In genomic region chr7:6015917-6016652, GRCh38 we compare ENCODE assay signal across 1 cellular context.
A peak's percentile ranks its signal among the peaks of the same experiment; 100 is the strongest.
TF ChIP-seq lines count a peak whose summit lies in the region.

No MANE protein-coding gene starts in this region.

TF ChIP-seq in K562, 482 proteins besides CTCF, POLR2A, EP300 and RAD21 (continued from another document and continues in another):
- no peak; the same call in 1 of the 2 replicates for TF ChIP-seq FOXM1 (IDR thresholded peaks at IDR 0.05; ENCODE audit: low read depth)
- no peak for TF ChIP-seq FOXM1 (CRISPR knock-in tag; IDR thresholded peaks at IDR 0.05; ENCODE audit: low read depth)
- TF ChIP-seq E2F3 (CRISPR knock-in tag; IDR thresholded peaks at IDR 0.05): no peak
- TF ChIP-seq CCNT2 (IDR thresholded peaks at IDR 0.05; ENCODE audit: borderline replicate concordance, extremely low read depth, insufficient read length, low read depth, low read length): no peak
- TF ChIP-seq BCOR (IDR thresholded peaks at IDR 0.05): no peak
- no peak for TF ChIP-seq CHD1 (IDR thresholded peaks at IDR 0.05; ENCODE audit: low read length)
- TF ChIP-seq PHF21A (IDR thresholded peaks at IDR 0.05; ENCODE audit: borderline replicate concordance, low read depth): no peak
- peak; percentile 79 for TF ChIP-seq SMARCA4 (IDR thresholded peaks at IDR 0.05)
- TF ChIP-seq ERF (CRISPR knock-in tag; IDR thresholded peaks at IDR 0.05): no peak
- no peak for TF ChIP-seq MAFK (IDR thresholded peaks at IDR 0.05; ENCODE audit: low read length)
- TF ChIP-seq BMI1 (IDR thresholded peaks at IDR 0.05; ENCODE audit: low read length): no peak
- TF ChIP-seq ZFP1 (CRISPR knock-in tag; IDR thresholded peaks at IDR 0.05): no peak
- TF ChIP-seq ZBED1 (IDR thresholded peaks at IDR 0.05): no peak
- peak in 1 of 2 experiments; percentile 10; a peak in 1 of 4 replicates for TF ChIP-seq TEAD1 (CRISPR knock-in tag; IDR thresholded peaks at IDR 0.05)
- no peak for TF ChIP-seq ZBTB5 (IDR thresholded peaks at IDR 0.05)
- no peak for TF ChIP-seq AFF4 (CRISPR knock-in tag; IDR thresholded peaks at IDR 0.05)
- no peak for TF ChIP-seq ELF1 (tag; IDR thresholded peaks at IDR 0.05)
- TF ChIP-seq SIRT6 (IDR thresholded peaks at IDR 0.05; ENCODE audit: low read depth, low read length): no peak
- TF ChIP-seq FOXK2 (conservative IDR thresholded peaks at IDR 0.05 in 1 of 2, IDR thresholded peaks at IDR 0.05 in 1 of 2; ENCODE audit: low read depth in 2 of 2): no peak
- no peak for TF ChIP-seq POLR3A (IDR thresholded peaks at IDR 0.05; ENCODE audit: borderline replicate concordance, extremely low read depth, insufficient read depth, insufficient read length)
- TF ChIP-seq ZBTB8A (IDR thresholded peaks at IDR 0.05; ENCODE audit: partially characterized antibody): no peak
- no peak for TF ChIP-seq ZNF277 (CRISPR knock-in tag; IDR thresholded peaks at IDR 0.05; ENCODE audit: borderline replicate concordance)
- no peak; the same call in 1 of the 2 replicates for TF ChIP-seq ZBTB17 (CRISPR knock-in tag; IDR thresholded peaks at IDR 0.05)
- no peak for TF ChIP-seq HDAC1 (IDR thresholded peaks at IDR 0.05)
- no peak for TF ChIP-seq RFX5 (IDR thresholded peaks at IDR 0.05; ENCODE audit: low read depth, low read length)
- no peak for TF ChIP-seq BRF2 (IDR thresholded peaks at IDR 0.05; ENCODE audit: borderline replicate concordance, insufficient read depth, insufficient read length)
- TF ChIP-seq ZNF23 (CRISPR knock-in tag; IDR thresholded peaks at IDR 0.05): no peak
- peak; percentile 23; the same call in 1 of the 2 replicates for TF ChIP-seq GABPA (tag; conservative IDR thresholded peaks at IDR 0.05; ENCODE audit: low read depth)
- peak; percentile 81; the same call in 1 of the 2 replicates for TF ChIP-seq HDAC8 (tag; IDR thresholded peaks at IDR 0.05)
- TF ChIP-seq HNRNPH1 (optimal IDR thresholded peaks at IDR 0.05; ENCODE audit: low read depth, low read length): no peak
- TF ChIP-seq ZSCAN32 (CRISPR knock-in tag; IDR thresholded peaks at IDR 0.05): peak; percentile 95
- no peak for TF ChIP-seq NKRF (IDR thresholded peaks at IDR 0.05; ENCODE audit: borderline replicate concordance)
- TF ChIP-seq BCLAF1 (IDR thresholded peaks at IDR 0.05; ENCODE audit: borderline replicate concordance in 1 of 2, control insufficient read depth in 1 of 2, low read depth in 2 of 2, low read length in 1 of 2): no peak
- no peak for TF ChIP-seq CREBBP (IDR thresholded peaks at IDR 0.05; ENCODE audit: low read depth, low read length)
- no peak for TF ChIP-seq RBM17 (IDR thresholded peaks at IDR 0.05; ENCODE audit: borderline replicate concordance, low read depth, low read length)
- no peak for TF ChIP-seq MAFF (IDR thresholded peaks at IDR 0.05; ENCODE audit: low read length)
- TF ChIP-seq MEIS2 (IDR thresholded peaks at IDR 0.05; ENCODE audit: partially characterized antibody): peak; percentile 69
- TF ChIP-seq MNT (conservative IDR thresholded peaks at IDR 0.05): no peak
- TF ChIP-seq ATF2 (CRISPR knock-in tag; IDR thresholded peaks at IDR 0.05): no peak
- no peak for TF ChIP-seq ZBTB34 (CRISPR knock-in tag; IDR thresholded peaks at IDR 0.05)
- TF ChIP-seq PHB (CRISPR knock-in tag; IDR thresholded peaks at IDR 0.05): no peak
- no peak for TF ChIP-seq HMG20A (CRISPR knock-in tag; conservative IDR thresholded peaks at IDR 0.05)
- TF ChIP-seq FOXP1 (CRISPR knock-in tag; IDR thresholded peaks at IDR 0.05): no peak
- TF ChIP-seq PURB (CRISPR knock-in tag; IDR thresholded peaks at IDR 0.05; ENCODE audit: low read depth): no peak
- TF ChIP-seq SRSF3 (IDR thresholded peaks at IDR 0.05; ENCODE audit: insufficient read depth, low read length): no peak
- TF ChIP-seq ZNF583 (CRISPR knock-in tag; IDR thresholded peaks at IDR 0.05): peak; percentile 56; the same call in 1 of the 2 replicates
- no peak for TF ChIP-seq SAFB2 (IDR thresholded peaks at IDR 0.05; ENCODE audit: borderline replicate concordance, low read depth, low read length, severe bottlenecking)
- TF ChIP-seq ZBTB1 (CRISPR knock-in tag; IDR thresholded peaks at IDR 0.05; ENCODE audit: borderline replicate concordance, low read depth): no peak
- TF ChIP-seq ZZZ3 (IDR thresholded peaks at IDR 0.05): no peak
